Comparison of ENCODE assay signal across 8 cellular contexts in the genomic region with DNA sequence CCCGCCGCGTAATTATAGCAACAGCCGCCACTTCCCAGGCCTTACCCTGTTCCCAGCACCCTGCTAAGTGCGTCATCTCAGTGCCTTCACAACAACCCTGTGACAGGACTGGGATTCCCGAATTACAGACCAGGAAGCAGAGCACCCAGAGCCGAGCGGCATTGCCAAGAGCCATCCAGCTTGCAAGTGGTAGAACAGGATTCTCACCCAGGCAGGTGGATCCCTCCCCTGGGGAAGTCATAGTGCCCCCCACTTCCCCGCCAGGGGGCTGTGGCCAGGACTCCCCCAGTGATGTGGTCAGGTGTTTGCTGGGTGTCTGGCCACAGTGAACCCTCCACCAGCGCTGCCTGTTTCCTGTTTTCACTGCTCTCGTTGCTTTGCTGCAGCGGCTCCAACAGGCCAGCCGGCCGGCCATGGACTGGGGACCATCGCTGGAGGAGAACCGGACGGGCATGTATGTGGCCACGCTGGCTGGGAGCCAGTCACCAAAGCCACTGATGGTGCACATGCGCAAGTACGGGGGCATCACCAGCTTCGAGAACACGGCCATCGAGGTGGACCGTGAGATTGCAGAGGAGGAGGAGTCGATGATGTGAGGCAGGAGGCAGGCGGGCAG. TPM values are rescaled to one million over a fixed set of nuclear protein-coding genes. Genes with fewer than 3 reads are reported as not detected.
DNase-seq lines count a peak whose midpoint lies in the region; ATAC-seq and TF ChIP-seq lines count a peak whose summit lies in the region.

No MANE protein-coding gene starts in this region.

- no peaks in the 10 kb centered on the region for H3K9me3 ChIP-seq in ascending aorta

- peaks cover 0 to 4% of the 10 kb centered on the region in 2 donors for H3K4me1 ChIP-seq in ascending aorta

- no peaks in the 10 kb centered on the region for H3K27me3 ChIP-seq in ascending aorta

- no peaks in the 10 kb centered on the region for H3K36me3 ChIP-seq in ascending aorta

- no peak for ATAC-seq in GM21576 (IDR thresholded peaks at IDR 0.05; ENCODE audit: unreplicated experiment)
- no peak for ATAC-seq in HG03097 (IDR thresholded peaks at IDR 0.05; ENCODE audit: low FRiP score, unreplicated experiment)
- ATAC-seq in HG03139 (IDR thresholded peaks at IDR 0.05; ENCODE audit: unreplicated experiment): no peak

- peak; percentile 38 for DNase-seq in AG08395 (ENCODE audit: low spot score)
- DNase-seq in HT-29 (ENCODE audit: low spot score): peak; percentile 63
- peak; percentile 37 to 84 for DNase-seq in ascending aorta (ENCODE audit: low spot score in 2 of 2)
- DNase-seq in medulla oblongata (ENCODE audit: extremely low spot score): peak; percentile 31
- DNase-seq in HuH-7 (ENCODE audit: low spot score): no peak

- H3K27ac ChIP-seq in ascending aorta: peak overlapping the region in 1 of 2 donors; percentile 40

- intact Hi-C loops in ascending aorta (cut with DNase I): no loop called here

- TF ChIP-seq CTCF in ascending aorta (IDR thresholded peaks at IDR 0.05): no peak

- H3K4me3 ChIP-seq in ascending aorta: peak overlapping the region in 1 of 2 donors; percentile 30

RNA-seq across cellular contexts. Expression of a gene that starts 19.3 kb away (rescaled TPM):
- total RNA-seq in HT-29 (2014; rRNA removed; shearing (Covaris generic)): 0.66 and 0.76 TPM in 2 replicates
- total RNA-seq in ascending aorta: not detected

RNA-seq across cellular contexts. Expression of a gene that starts 42.5 kb away (rescaled TPM):
- 3.9 and 6.6 TPM in 2 replicates for total RNA-seq in HT-29 (2014; rRNA removed; shearing (Covaris generic))
- not detected for total RNA-seq in ascending aorta

RNA-seq across cellular contexts. Expression of a gene that starts 53.5 kb away (rescaled TPM):
- 1.1 TPM in 1 of 2 replicates, not detected in the other for total RNA-seq in HT-29 (2014; rRNA removed; shearing (Covaris generic))
- total RNA-seq in ascending aorta: 341 TPM

Comparison
In these comparisons a context has a peak if more than half of its experiments do, and no peak if none do; other contexts are left out.
1. RNA of a gene that starts 53.5 kb away (total RNA-seq): 341 TPM in ascending aorta (single experiment); 1.1 TPM in HT-29; every median in the first group is over 100 times any median in the second.